Comparison of ENCODE assay signal across 18 cellular contexts in genomic region chr10:113420733-113421200, GRCh38.
A peak's percentile ranks its signal among the peaks of the same experiment; 100 is the strongest.
DNase-seq lines count a peak whose midpoint lies in the region; ATAC-seq and TF ChIP-seq lines count a peak whose summit lies in the region.
"Had no signal": no experiment of that assay in that cellular context is flagged by ENCODE, and none has a peak within 500 bp of the region (broad histone marks: within the 10 kb centered on the region; RNA-seq: fewer than 3 reads in every experiment).

No MANE protein-coding gene starts in this region.

- no peak overlapping the region for H3K4me2 ChIP-seq in PC-3 (ENCODE audit: low read length)
- H3K4me2 ChIP-seq: BLaER1 treated with 17β-estradiol and CSF1 and Interleukin-3, amounts not matched to agents 10 nM and 100 nM had no signal

- POLR2A ChIA-PET in PC-3 (lab: Charles Lee; ENCODE audit: unreplicated experiment): no interaction called here

- 59 to 73% methylated on average over 4 of the region's 4 CpGs for WGBS in lower leg skin, 2 donors

- H3K36me3 Mint-ChIP-seq in nephron progenitor cell (ENCODE audit: low read depth): peaks cover 5% of the 10 kb centered on the region
- H3K36me3 Mint-ChIP-seq: CD8-positive, alpha-beta T cell had no signal

- peak; percentile 7 for DNase-seq in PC-3
- no peak for DNase-seq in nephron progenitor cell
- no peak for DNase-seq in breast epithelium (ENCODE audit: low spot score in 2 of 2)
- DNase-seq in lower leg skin (ENCODE audit: low spot score in 2 of 2): no peak
- no peak for DNase-seq in SIG-M5 (lab: John Stamatoyannopoulos, UW)
- DNase-seq: 8988T; ACHN; AML-193; Caco-2; Calu3; CD4-positive, alpha-beta T cell; CD8-positive, alpha-beta T cell; DMS79 treated with DMSO at 0.1 percent for 48 hours; GF-D8 had no signal

- ATAC-seq in PC-3: no peak
- ATAC-seq: CD8-positive, alpha-beta T cell; GM12878 had no signal

- TF ChIP-seq POLR2A in breast epithelium (IDR thresholded peaks at IDR 0.05) (no peak), lower leg skin (IDR thresholded peaks at IDR 0.05) (no peak)

- intact Hi-C loops in PC-3 (cut with micrococcal nuclease): no loop called here
- intact Hi-C loops in breast epithelium (cut with DNase I; ENCODE audit: low total_unique reads): no loop called here
- intact Hi-C loops in lower leg skin (cut with DNase I; ENCODE audit: low total_unique reads): no loop called here

- CTCF ChIA-PET in PC-3 (lab: Charles Lee): no interaction called here

- H3K27me3 Mint-ChIP-seq in nephron progenitor cell (ENCODE audit: low read depth, poor library complexity): peaks cover 11% of the 10 kb centered on the region

- no peak overlapping the region for H3K9ac ChIP-seq in PC-3 (ENCODE audit: low read length)
- H3K9ac ChIP-seq: BLaER1 treated with 17β-estradiol and CSF1 and Interleukin-3, amounts not matched to agents 10 nM and 100 nM had no signal

- H3K9me3 Mint-ChIP-seq in nephron progenitor cell: peaks cover 31% of the 10 kb centered on the region

- H3K4me1 Mint-ChIP-seq in nephron progenitor cell: peaks cover 29% of the 10 kb centered on the region
- H3K4me1 Mint-ChIP-seq: B cell had no signal

- TF ChIP-seq CTCF in PC-3 (conservative IDR thresholded peaks at IDR 0.05; ENCODE audit: low read depth, low read length) (no peak), nephron progenitor cell (IDR thresholded peaks at IDR 0.05) (no peak), breast epithelium (IDR thresholded peaks at IDR 0.05) (no peak), lower leg skin (IDR thresholded peaks at IDR 0.05) (no peak)

- H4K20me1 ChIP-seq in PC-3 (ENCODE audit: low read length): no peaks in the 10 kb centered on the region
- H4K20me1 ChIP-seq: BLaER1 treated with 17β-estradiol and CSF1 and Interleukin-3, amounts not matched to agents 10 nM and 100 nM had no signal

- no peaks in the 10 kb centered on the region for H3K79me2 ChIP-seq in PC-3 (ENCODE audit: low read length)

- H3K27ac Mint-ChIP-seq in nephron progenitor cell: peak overlapping the region; percentile 59
- H3K27ac Mint-ChIP-seq: B cell; CD4-positive, alpha-beta T cell; CD8-positive, alpha-beta T cell had no signal

- H3K36me3 ChIP-seq in PC-3 (ENCODE audit: low read depth, low read length) (no peaks in the 10 kb centered on the region), breast epithelium (no peaks in the 10 kb centered on the region)
- H3K36me3 ChIP-seq: BLaER1 treated with 17β-estradiol and CSF1 and Interleukin-3, amounts not matched to agents 10 nM and 100 nM had no signal

- H2AFZ ChIP-seq in PC-3 (ENCODE audit: low read length): no peak overlapping the region

- H3K4me3 Mint-ChIP-seq in nephron progenitor cell: no peak overlapping the region
- H3K4me3 Mint-ChIP-seq: B cell; CD4-positive, alpha-beta T cell; CD8-positive, alpha-beta T cell had no signal

- H3K27ac ChIP-seq in PC-3 (ENCODE audit: low read length): peak overlapping the region; percentile 13; the same call in 1 of the 2 replicates
- no peak overlapping the region for H3K27ac ChIP-seq in breast epithelium
- H3K27ac ChIP-seq: BLaER1 treated with 17β-estradiol and CSF1 and Interleukin-3, amounts not matched to agents 10 nM and 100 nM; C4-2B had no signal

- no peak overlapping the region for H3K4me3 ChIP-seq in PC-3 (ENCODE audit: low read length)
- H3K4me3 ChIP-seq in breast epithelium: no peak overlapping the region
- no peak overlapping the region for H3K4me3 ChIP-seq in lower leg skin (ENCODE audit: low read depth, poor library complexity, severe bottlenecking)
- H3K4me3 ChIP-seq: BLaER1 treated with 17β-estradiol and CSF1 and Interleukin-3, amounts not matched to agents 10 nM and 100 nM; GM12878 had no signal

- no TSS peak for BruUV-seq in PC-3 (replicated peaks; lab: Mats Ljungman, UMichigan)

- no peaks in the 10 kb centered on the region for H3F3A ChIP-seq in PC-3 (ENCODE audit: low read length, unreplicated experiment)

- H3K9me2 ChIP-seq in PC-3 (replicated peaks; ENCODE audit: low read length): no peaks in the 10 kb centered on the region

- peaks cover 8% of the 10 kb centered on the region for H3K4me1 ChIP-seq in PC-3 (ENCODE audit: insufficient read depth, low read length)
- no peaks in the 10 kb centered on the region for H3K4me1 ChIP-seq in breast epithelium
- H3K4me1 ChIP-seq: BLaER1 treated with 17β-estradiol and CSF1 and Interleukin-3, amounts not matched to agents 10 nM and 100 nM had no signal

- H3K9me3 ChIP-seq in PC-3 (ENCODE audit: low read length) (peaks cover 9% of the 10 kb centered on the region), breast epithelium (peaks cover 8 to 17% of the 10 kb centered on the region in 2 donors)

- H3K27me3 ChIP-seq in PC-3 (ENCODE audit: low read length) (no peaks in the 10 kb centered on the region), breast epithelium (no peaks in the 10 kb centered on the region)
- H3K27me3 ChIP-seq: BLaER1 treated with 17β-estradiol and CSF1 and Interleukin-3, amounts not matched to agents 10 nM and 100 nM had no signal
